In genomic region chr1:182473553-182473952, GRCh38 we compare ENCODE assay signal across 32 cellular contexts. TPM values are rescaled to one million over a fixed set of nuclear protein-coding genes. Genes with fewer than 3 reads are reported as not detected.
"Had no signal": no experiment of that assay in that cellular context is flagged by ENCODE, and none has a peak within 500 bp of the region (broad histone marks: within the 10 kb centered on the region; RNA-seq: fewer than 3 reads in every experiment).

No MANE protein-coding gene starts in this region.

- DNase-seq: colonic mucosa; cortex of kidney; effector CD8-positive, alpha-beta T cell; effector memory CD8-positive, alpha-beta T cell; endodermal cell; erythroblast; esophagus squamous epithelium; foreskin fibroblast; foreskin melanocyte; gastrocnemius medialis; glutamatergic neuron; head of caudate nucleus; heart right ventricle; hippocampal formation; left cardiac atrium; left lung; left ventricle myocardium superior; lower lobe of right lung; mesenchymal stem cell; mucosa of descending colon had no signal

- H3K27ac Mint-ChIP-seq: dendritic cell treated with granulocyte-macrophage colony-stimulating factor and Interleukin-4, amounts not matched to agents 40 ng/mL and 50 ng/mL, for 4 days; effector memory CD8-positive, alpha-beta T cell; endodermal cell; mesothelial cell of epicardium had no signal

- H3K9me3 ChIP-seq: colonic mucosa, lower lobe of right lung, mucosa of descending colon had no signal

- H3K36me3 ChIP-seq: colonic mucosa, esophagus squamous epithelium, gastrocnemius medialis, heart right ventricle, left lung, lower lobe of right lung had no signal

- H3K27me3 ChIP-seq: colonic mucosa, gastrocnemius medialis, left lung had no signal

- H3K36me3 Mint-ChIP-seq: mesothelial cell of epicardium had no signal

- ATAC-seq: effector memory CD8-positive, alpha-beta T cell; esophagus mucosa; gastrocnemius medialis; heart right ventricle; left cardiac atrium; left lung; left ventricle myocardium superior; lower lobe of right lung; mucosa of descending colon had no signal

- H3K4me1 ChIP-seq: colonic mucosa, esophagus squamous epithelium, gastrocnemius medialis, heart right ventricle, left lung, lower lobe of right lung had no signal

- H3K27ac ChIP-seq: colonic mucosa, epithelial cell of prostate, esophagus squamous epithelium, gastrocnemius medialis, heart right ventricle, left lung, lower lobe of right lung had no signal

- H3K4me3 ChIP-seq: colonic mucosa, esophagus squamous epithelium, gastrocnemius medialis, heart right ventricle, left lung, lower lobe of right lung, mucosa of descending colon had no signal

- H3K4me3 Mint-ChIP-seq: dendritic cell treated with granulocyte-macrophage colony-stimulating factor and Interleukin-4, amounts not matched to agents 40 ng/mL and 50 ng/mL, for 4 days; effector memory CD8-positive, alpha-beta T cell; endodermal cell; mesothelial cell of epicardium had no signal

- H3K4me1 Mint-ChIP-seq: mesothelial cell of epicardium had no signal

RNA-seq across cellular contexts. Expression of gene RGSL1, which starts 23.6 kb away (rescaled TPM):
- total RNA-seq: colonic mucosa, dermis microvascular lymphatic vessel endothelial cell, endodermal cell, esophagus mucosa, gastrocnemius medialis, glomerular endothelial cell, heart right ventricle, kidney epithelial cell, left cardiac atrium, left ventricle myocardium superior, lower leg skin, lower lobe of right lung, lung microvascular endothelial cell, mesenteric fat pad, mesothelial cell of epicardium, mucosa of descending colon, myocyte had no signal
- polyA plus RNA-seq: heart right ventricle, keratinocyte had no signal
